In the genomic region with DNA sequence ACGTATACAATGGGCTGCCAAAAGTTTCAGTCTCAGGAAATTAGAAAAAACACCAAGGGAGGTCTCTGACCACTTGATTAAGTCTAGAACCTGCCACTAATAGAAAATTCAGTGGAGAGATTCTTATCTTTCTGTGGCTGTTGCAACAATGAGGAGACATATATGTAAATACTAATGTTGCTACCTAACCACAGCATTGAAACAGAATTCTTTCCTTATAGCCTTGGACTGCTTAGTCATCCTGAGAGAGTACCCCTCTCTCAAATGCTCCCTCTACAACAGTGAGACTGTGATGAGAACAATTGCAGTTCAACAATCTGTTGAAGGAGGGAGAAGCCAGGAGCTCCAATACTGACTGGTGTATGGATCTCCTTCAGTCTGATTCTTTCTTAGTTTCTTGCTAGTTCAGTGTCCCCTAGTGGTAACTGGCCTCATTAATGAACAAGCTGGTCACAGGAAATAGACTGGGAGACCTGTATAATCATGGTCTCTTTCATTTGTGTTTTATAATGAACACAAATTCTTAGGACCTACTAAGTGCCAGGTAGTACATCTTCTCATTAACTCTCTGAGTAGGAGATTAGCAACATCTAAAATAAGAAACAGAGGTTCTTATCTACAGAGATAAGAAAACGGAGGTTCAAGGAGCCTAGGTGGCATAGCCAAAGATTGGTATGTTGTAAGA, we compare ENCODE assay signal across 1 cellular context.
A peak's percentile ranks its signal among the peaks of the same experiment; 100 is the strongest.
TF ChIP-seq lines count a peak whose summit lies in the region.

No MANE protein-coding gene starts in this region.

TF ChIP-seq in HepG2, 621 proteins besides CTCF, POLR2A, EP300 and RAD21 (continued from another document and continues in another):
- TF ChIP-seq, protein P1, sequence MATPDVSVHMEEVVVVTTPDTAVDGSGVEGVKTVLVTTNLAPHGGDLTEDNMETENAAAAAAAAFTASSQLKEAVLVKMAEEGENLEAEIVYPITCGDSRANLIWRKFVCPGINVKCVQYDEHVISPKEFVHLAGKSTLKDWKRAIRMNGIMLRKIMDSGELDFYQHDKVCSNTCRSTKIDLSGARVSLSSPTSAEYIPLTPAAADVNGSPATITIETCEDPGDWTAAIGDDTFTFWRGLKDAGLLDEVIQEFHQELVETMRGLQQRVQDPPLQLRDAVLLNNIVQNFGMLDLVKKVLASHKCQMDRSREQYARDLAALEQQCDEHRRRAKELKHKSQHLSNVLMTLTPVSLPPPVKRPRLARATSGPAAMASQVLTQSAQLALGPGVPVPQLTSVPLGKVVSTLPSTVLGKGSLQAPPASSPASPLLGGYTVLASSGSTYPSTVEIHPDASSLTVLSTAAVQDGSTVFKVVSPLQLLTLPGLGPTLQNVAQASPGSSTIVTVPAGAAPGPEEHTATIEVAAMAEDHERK (CRISPR knock-in tag; IDR thresholded peaks at IDR 0.05; ENCODE audit: low read depth): no peak
- TF ChIP-seq SETDB1 (CRISPR knock-in tag; IDR thresholded peaks at IDR 0.05; ENCODE audit: borderline replicate concordance) (no peak), MEF2D (CRISPR knock-in tag; IDR thresholded peaks at IDR 0.05) (no peak), ZNF841 (CRISPR knock-in tag; IDR thresholded peaks at IDR 0.05; ENCODE audit: borderline replicate concordance) (no peak), PHF20 (CRISPR knock-in tag; IDR thresholded peaks at IDR 0.05) (no peak), CREM (IDR thresholded peaks at IDR 0.05) (no peak), CREM (CRISPR knock-in tag; IDR thresholded peaks at IDR 0.05) (no peak), ARHGAP35 (CRISPR knock-in tag; IDR thresholded peaks at IDR 0.05; ENCODE audit: borderline replicate concordance) (no peak), HDAC2 (CRISPR knock-in tag; IDR thresholded peaks at IDR 0.05) (0 out of 2 replicates have a peak, but pooled peaks have one; percentile 33), ZIK1 (CRISPR knock-in tag; IDR thresholded peaks at IDR 0.05; ENCODE audit: borderline replicate concordance, low read depth) (no peak), ZNF256 (CRISPR knock-in tag; conservative IDR thresholded peaks at IDR 0.05) (no peak), BHLHE40 (IDR thresholded peaks at IDR 0.05; ENCODE audit: low read length) (no peak), SMAD9 (CRISPR knock-in tag; IDR thresholded peaks at IDR 0.05) (no peak), NFYC (CRISPR knock-in tag; IDR thresholded peaks at IDR 0.05) (no peak), PTBP1 (IDR thresholded peaks at IDR 0.05; ENCODE audit: low read depth, low read length, poor library complexity, severe bottlenecking) (no peak), MEIS2 (CRISPR knock-in tag; IDR thresholded peaks at IDR 0.05) (no peak), FOXK1 (CRISPR knock-in tag; IDR thresholded peaks at IDR 0.05; ENCODE audit: borderline replicate concordance, low read depth) (no peak), JUNB (CRISPR knock-in tag; IDR thresholded peaks at IDR 0.05; ENCODE audit: borderline replicate concordance) (no peak), CC2D1A (CRISPR knock-in tag; IDR thresholded peaks at IDR 0.05) (no peak), ZNF205 (CRISPR knock-in tag; IDR thresholded peaks at IDR 0.05) (no peak; the same call in 1 of the 2 replicates), ZNF567 (CRISPR knock-in tag; IDR thresholded peaks at IDR 0.05; ENCODE audit: borderline replicate concordance) (no peak), ONECUT2 (CRISPR knock-in tag; IDR thresholded peaks at IDR 0.05) (no peak), ZNF382 (CRISPR knock-in tag; IDR thresholded peaks at IDR 0.05; ENCODE audit: borderline replicate concordance) (no peak), NR3C1 (CRISPR knock-in tag; IDR thresholded peaks at IDR 0.05) (no peak), KLF16 (CRISPR knock-in tag; IDR thresholded peaks at IDR 0.05) (0 out of 4 replicates have a peak, but pooled peaks of 1 of the 2 experiments have one; percentile 41), ZNF446 (CRISPR knock-in tag; IDR thresholded peaks at IDR 0.05) (no peak), ATAD3A (CRISPR knock-in tag; IDR thresholded peaks at IDR 0.05) (no peak), ZNF570 (CRISPR knock-in tag; IDR thresholded peaks at IDR 0.05; ENCODE audit: borderline replicate concordance) (no peak), BCL6 (CRISPR knock-in tag; IDR thresholded peaks at IDR 0.05) (peak; percentile 8; the same call in 1 of the 2 replicates), EEA1 (CRISPR knock-in tag; IDR thresholded peaks at IDR 0.05; ENCODE audit: borderline replicate concordance) (no peak), RBM22 (optimal IDR thresholded peaks at IDR 0.05; ENCODE audit: low read length) (no peak), GATA4 (IDR thresholded peaks at IDR 0.05; ENCODE audit: borderline replicate concordance, low read depth) (no peak), NFRKB (IDR thresholded peaks at IDR 0.05) (no peak), SATB2 (CRISPR knock-in tag; IDR thresholded peaks at IDR 0.05) (no peak), ZSCAN12 (CRISPR knock-in tag; IDR thresholded peaks at IDR 0.05) (no peak), IRX3 (CRISPR knock-in tag; IDR thresholded peaks at IDR 0.05; ENCODE audit: borderline replicate concordance, low read depth) (no peak), CBFB (CRISPR knock-in tag; IDR thresholded peaks at IDR 0.05) (no peak), RCOR2 (CRISPR knock-in tag; IDR thresholded peaks at IDR 0.05) (peak; percentile 41; the same call in 1 of the 2 replicates), RARG (CRISPR knock-in tag; IDR thresholded peaks at IDR 0.05; ENCODE audit: low read depth) (no peak)
- TF ChIP-seq, protein P2, sequence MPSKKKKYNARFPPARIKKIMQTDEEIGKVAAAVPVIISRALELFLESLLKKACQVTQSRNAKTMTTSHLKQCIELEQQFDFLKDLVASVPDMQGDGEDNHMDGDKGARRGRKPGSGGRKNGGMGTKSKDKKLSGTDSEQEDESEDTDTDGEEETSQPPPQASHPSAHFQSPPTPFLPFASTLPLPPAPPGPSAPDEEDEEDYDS (CRISPR knock-in tag; IDR thresholded peaks at IDR 0.05): no peak
- TF ChIP-seq, protein P3, sequence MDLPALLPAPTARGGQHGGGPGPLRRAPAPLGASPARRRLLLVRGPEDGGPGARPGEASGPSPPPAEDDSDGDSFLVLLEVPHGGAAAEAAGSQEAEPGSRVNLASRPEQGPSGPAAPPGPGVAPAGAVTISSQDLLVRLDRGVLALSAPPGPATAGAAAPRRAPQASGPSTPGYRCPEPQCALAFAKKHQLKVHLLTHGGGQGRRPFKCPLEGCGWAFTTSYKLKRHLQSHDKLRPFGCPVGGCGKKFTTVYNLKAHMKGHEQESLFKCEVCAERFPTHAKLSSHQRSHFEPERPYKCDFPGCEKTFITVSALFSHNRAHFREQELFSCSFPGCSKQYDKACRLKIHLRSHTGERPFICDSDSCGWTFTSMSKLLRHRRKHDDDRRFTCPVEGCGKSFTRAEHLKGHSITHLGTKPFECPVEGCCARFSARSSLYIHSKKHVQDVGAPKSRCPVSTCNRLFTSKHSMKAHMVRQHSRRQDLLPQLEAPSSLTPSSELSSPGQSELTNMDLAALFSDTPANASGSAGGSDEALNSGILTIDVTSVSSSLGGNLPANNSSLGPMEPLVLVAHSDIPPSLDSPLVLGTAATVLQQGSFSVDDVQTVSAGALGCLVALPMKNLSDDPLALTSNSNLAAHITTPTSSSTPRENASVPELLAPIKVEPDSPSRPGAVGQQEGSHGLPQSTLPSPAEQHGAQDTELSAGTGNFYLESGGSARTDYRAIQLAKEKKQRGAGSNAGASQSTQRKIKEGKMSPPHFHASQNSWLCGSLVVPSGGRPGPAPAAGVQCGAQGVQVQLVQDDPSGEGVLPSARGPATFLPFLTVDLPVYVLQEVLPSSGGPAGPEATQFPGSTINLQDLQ (CRISPR knock-in tag; IDR thresholded peaks at IDR 0.05): no peak
- TF ChIP-seq, protein P4, sequence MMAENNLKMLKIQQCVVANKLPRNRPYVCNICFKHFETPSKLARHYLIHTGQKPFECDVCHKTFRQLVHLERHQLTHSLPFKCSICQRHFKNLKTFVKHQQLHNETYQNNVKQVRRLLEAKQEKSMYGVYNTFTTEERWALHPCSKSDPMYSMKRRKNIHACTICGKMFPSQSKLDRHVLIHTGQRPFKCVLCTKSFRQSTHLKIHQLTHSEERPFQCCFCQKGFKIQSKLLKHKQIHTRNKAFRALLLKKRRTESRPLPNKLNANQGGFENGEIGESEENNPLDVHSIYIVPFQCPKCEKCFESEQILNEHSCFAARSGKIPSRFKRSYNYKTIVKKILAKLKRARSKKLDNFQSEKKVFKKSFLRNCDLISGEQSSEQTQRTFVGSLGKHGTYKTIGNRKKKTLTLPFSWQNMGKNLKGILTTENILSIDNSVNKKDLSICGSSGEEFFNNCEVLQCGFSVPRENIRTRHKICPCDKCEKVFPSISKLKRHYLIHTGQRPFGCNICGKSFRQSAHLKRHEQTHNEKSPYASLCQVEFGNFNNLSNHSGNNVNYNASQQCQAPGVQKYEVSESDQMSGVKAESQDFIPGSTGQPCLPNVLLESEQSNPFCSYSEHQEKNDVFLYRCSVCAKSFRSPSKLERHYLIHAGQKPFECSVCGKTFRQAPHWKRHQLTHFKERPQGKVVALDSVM (CRISPR knock-in tag; IDR thresholded peaks at IDR 0.05): no peak
- TF ChIP-seq, protein P5, sequence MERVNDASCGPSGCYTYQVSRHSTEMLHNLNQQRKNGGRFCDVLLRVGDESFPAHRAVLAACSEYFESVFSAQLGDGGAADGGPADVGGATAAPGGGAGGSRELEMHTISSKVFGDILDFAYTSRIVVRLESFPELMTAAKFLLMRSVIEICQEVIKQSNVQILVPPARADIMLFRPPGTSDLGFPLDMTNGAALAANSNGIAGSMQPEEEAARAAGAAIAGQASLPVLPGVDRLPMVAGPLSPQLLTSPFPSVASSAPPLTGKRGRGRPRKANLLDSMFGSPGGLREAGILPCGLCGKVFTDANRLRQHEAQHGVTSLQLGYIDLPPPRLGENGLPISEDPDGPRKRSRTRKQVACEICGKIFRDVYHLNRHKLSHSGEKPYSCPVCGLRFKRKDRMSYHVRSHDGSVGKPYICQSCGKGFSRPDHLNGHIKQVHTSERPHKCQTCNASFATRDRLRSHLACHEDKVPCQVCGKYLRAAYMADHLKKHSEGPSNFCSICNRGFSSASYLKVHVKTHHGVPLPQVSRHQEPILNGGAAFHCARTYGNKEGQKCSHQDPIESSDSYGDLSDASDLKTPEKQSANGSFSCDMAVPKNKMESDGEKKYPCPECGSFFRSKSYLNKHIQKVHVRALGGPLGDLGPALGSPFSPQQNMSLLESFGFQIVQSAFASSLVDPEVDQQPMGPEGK (CRISPR knock-in tag; IDR thresholded peaks at IDR 0.05): no peak
- TF ChIP-seq, protein P6, sequence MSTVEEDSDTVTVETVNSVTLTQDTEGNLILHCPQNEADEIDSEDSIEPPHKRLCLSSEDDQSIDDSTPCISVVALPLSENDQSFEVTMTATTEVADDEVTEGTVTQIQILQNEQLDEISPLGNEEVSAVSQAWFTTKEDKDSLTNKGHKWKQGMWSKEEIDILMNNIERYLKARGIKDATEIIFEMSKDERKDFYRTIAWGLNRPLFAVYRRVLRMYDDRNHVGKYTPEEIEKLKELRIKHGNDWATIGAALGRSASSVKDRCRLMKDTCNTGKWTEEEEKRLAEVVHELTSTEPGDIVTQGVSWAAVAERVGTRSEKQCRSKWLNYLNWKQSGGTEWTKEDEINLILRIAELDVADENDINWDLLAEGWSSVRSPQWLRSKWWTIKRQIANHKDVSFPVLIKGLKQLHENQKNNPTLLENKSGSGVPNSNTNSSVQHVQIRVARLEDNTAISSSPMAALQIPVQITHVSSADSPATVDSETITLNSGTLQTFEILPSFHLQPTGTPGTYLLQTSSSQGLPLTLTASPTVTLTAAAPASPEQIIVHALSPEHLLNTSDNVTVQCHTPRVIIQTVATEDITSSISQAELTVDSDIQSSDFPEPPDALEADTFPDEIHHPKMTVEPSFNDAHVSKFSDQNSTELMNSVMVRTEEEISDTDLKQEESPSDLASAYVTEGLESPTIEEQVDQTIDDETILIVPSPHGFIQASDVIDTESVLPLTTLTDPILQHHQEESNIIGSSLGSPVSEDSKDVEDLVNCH (CRISPR knock-in tag; IDR thresholded peaks at IDR 0.05): no peak
- TF ChIP-seq, protein P7, sequence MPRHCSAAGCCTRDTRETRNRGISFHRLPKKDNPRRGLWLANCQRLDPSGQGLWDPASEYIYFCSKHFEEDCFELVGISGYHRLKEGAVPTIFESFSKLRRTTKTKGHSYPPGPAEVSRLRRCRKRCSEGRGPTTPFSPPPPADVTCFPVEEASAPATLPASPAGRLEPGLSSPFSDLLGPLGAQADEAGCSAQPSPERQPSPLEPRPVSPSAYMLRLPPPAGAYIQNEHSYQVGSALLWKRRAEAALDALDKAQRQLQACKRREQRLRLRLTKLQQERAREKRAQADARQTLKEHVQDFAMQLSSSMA (CRISPR knock-in tag; IDR thresholded peaks at IDR 0.05): no peak
- TF ChIP-seq, protein P8, sequence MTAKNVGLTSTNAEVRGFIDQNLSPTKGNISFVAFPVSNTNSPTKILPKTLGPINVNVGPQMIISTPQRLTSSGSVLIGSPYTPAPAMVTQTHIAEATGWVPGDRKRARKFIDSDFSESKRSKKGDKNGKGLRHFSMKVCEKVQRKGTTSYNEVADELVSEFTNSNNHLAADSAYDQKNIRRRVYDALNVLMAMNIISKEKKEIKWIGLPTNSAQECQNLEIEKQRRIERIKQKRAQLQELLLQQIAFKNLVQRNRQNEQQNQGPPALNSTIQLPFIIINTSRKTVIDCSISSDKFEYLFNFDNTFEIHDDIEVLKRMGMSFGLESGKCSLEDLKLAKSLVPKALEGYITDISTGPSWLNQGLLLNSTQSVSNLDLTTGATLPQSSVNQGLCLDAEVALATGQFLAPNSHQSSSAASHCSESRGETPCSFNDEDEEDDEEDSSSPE (CRISPR knock-in tag; IDR thresholded peaks at IDR 0.05): no peak
- TF ChIP-seq, protein P9, sequence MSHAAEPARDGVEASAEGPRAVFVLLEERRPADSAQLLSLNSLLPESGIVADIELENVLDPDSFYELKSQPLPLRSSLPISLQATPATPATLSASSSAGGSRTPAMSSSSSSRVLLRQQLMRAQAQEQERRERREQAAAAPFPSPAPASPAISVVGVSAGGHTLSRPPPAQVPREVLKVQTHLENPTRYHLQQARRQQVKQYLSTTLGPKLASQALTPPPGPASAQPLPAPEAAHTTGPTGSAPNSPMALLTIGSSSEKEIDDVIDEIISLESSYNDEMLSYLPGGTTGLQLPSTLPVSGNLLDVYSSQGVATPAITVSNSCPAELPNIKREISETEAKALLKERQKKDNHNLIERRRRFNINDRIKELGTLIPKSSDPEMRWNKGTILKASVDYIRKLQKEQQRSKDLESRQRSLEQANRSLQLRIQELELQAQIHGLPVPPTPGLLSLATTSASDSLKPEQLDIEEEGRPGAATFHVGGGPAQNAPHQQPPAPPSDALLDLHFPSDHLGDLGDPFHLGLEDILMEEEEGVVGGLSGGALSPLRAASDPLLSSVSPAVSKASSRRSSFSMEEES (CRISPR knock-in tag; IDR thresholded peaks at IDR 0.05): 0 out of 2 replicates have a peak, but pooled peaks have one; percentile 14
- TF ChIP-seq, protein P10, sequence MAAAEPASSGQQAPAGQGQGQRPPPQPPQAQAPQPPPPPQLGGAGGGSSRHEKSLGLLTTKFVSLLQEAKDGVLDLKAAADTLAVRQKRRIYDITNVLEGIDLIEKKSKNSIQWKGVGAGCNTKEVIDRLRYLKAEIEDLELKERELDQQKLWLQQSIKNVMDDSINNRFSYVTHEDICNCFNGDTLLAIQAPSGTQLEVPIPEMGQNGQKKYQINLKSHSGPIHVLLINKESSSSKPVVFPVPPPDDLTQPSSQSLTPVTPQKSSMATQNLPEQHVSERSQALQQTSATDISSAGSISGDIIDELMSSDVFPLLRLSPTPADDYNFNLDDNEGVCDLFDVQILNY (CRISPR knock-in tag; conservative IDR thresholded peaks at IDR 0.05): no peak
